In genomic region chr2:117835990-117836760, GRCh38 we compare ENCODE assay signal across 1 cellular context.
A peak's percentile ranks its signal among the peaks of the same experiment; 100 is the strongest.
TF ChIP-seq lines count a peak whose summit lies in the region.

No MANE protein-coding gene starts in this region.

TF ChIP-seq in HepG2, 621 proteins besides CTCF, POLR2A, EP300 and RAD21 (continued from another document and continues in another):
- TF ChIP-seq CEBPB (IDR thresholded peaks at IDR 0.05; ENCODE audit: borderline replicate concordance, low read depth, low read length): no peak
- TF ChIP-seq ZNF891 (CRISPR knock-in tag; IDR thresholded peaks at IDR 0.05): peak; percentile 50; the same call in 1 of the 2 replicates
- no peak for TF ChIP-seq PAX8 (CRISPR knock-in tag; IDR thresholded peaks at IDR 0.05; ENCODE audit: borderline replicate concordance)
- 0 out of 2 replicates have a peak, but pooled peaks have one; percentile 46 for TF ChIP-seq AKAP8 (CRISPR knock-in tag; IDR thresholded peaks at IDR 0.05)
- TF ChIP-seq MXD4 (CRISPR knock-in tag; IDR thresholded peaks at IDR 0.05): no peak
- TF ChIP-seq FOXP1 (IDR thresholded peaks at IDR 0.05): no peak
- TF ChIP-seq FOXP1 (CRISPR knock-in tag; IDR thresholded peaks at IDR 0.05): no peak
- TF ChIP-seq HOXA7 (CRISPR knock-in tag; IDR thresholded peaks at IDR 0.05): no peak
- no peak for TF ChIP-seq ZNF274 (CRISPR knock-in tag; IDR thresholded peaks at IDR 0.05)
- TF ChIP-seq ISL2 (CRISPR knock-in tag; IDR thresholded peaks at IDR 0.05): no peak
- peak; percentile 40 for TF ChIP-seq YY1 (IDR thresholded peaks at IDR 0.05; ENCODE audit: insufficient read depth, insufficient replicate concordance, low read depth, low read length)
- no peak for TF ChIP-seq ZEB1 (IDR thresholded peaks at IDR 0.05; ENCODE audit: insufficient replicate concordance, low read depth)
- TF ChIP-seq HDAC1 (CRISPR knock-in tag; IDR thresholded peaks at IDR 0.05): no peak
- no peak for TF ChIP-seq SPEN (CRISPR knock-in tag; IDR thresholded peaks at IDR 0.05; ENCODE audit: low read depth)
- TF ChIP-seq ZMYM4 (CRISPR knock-in tag; IDR thresholded peaks at IDR 0.05): no peak
- TF ChIP-seq ZNF558 (CRISPR knock-in tag; IDR thresholded peaks at IDR 0.05; ENCODE audit: borderline replicate concordance): no peak
- TF ChIP-seq HMGXB4 (CRISPR knock-in tag; IDR thresholded peaks at IDR 0.05; ENCODE audit: borderline replicate concordance in 1 of 2, low read depth in 1 of 2): 0 out of 4 replicates have a peak, but pooled peaks of 1 of the 2 experiments have one; percentile 55
- no peak for TF ChIP-seq RNF219 (CRISPR knock-in tag; IDR thresholded peaks at IDR 0.05)
- no peak for TF ChIP-seq ZBTB14 (CRISPR knock-in tag; IDR thresholded peaks at IDR 0.05)
- TF ChIP-seq ZNF770 (CRISPR knock-in tag; IDR thresholded peaks at IDR 0.05): no peak
- TF ChIP-seq TFE3 (CRISPR knock-in tag; IDR thresholded peaks at IDR 0.05): no peak
- TF ChIP-seq ARID4A (CRISPR knock-in tag; IDR thresholded peaks at IDR 0.05; ENCODE audit: borderline replicate concordance): peak; percentile 39; the same call in 1 of the 2 replicates
- TF ChIP-seq ZNF142 (CRISPR knock-in tag; IDR thresholded peaks at IDR 0.05): no peak
- no peak for TF ChIP-seq ZNF383 (CRISPR knock-in tag; IDR thresholded peaks at IDR 0.05; ENCODE audit: borderline replicate concordance)
- no peak for TF ChIP-seq ZNF562 (CRISPR knock-in tag; IDR thresholded peaks at IDR 0.05; ENCODE audit: borderline replicate concordance)
- TF ChIP-seq ZNF777 (CRISPR knock-in tag; IDR thresholded peaks at IDR 0.05): peak; percentile 55; the same call in 1 of the 2 replicates
- 0 out of 2 replicates have a peak, but pooled peaks have one; percentile 26 for TF ChIP-seq HNF1B (CRISPR knock-in tag; IDR thresholded peaks at IDR 0.05)
- TF ChIP-seq ZNF367 (CRISPR knock-in tag; IDR thresholded peaks at IDR 0.05; ENCODE audit: borderline replicate concordance): no peak
